1 cellular context compared by ENCODE assay signal in genomic region chr7:113084499-113085172, GRCh38.
TF ChIP-seq lines count a peak whose summit lies in the region.

No MANE protein-coding gene starts in this region.

TF ChIP-seq in K562, 482 proteins besides CTCF, POLR2A, EP300 and RAD21 (continues in another document):
- peak; percentile 40; the same call in 1 of the 2 replicates for TF ChIP-seq ATF3 (IDR thresholded peaks at IDR 0.05)
- no peak for TF ChIP-seq ATF3 (CRISPR knock-in tag; conservative IDR thresholded peaks at IDR 0.05)
- peak; percentile 47; the same call in 1 of the 2 replicates for TF ChIP-seq ARID1B (IDR thresholded peaks at IDR 0.05)
- no peak for TF ChIP-seq GTF2F1 (IDR thresholded peaks at IDR 0.05; ENCODE audit: low read depth, low read length)
- no peak for TF ChIP-seq SP1 (CRISPR knock-in tag; IDR thresholded peaks at IDR 0.05)
- no peak for TF ChIP-seq MLLT1 (IDR thresholded peaks at IDR 0.05)
- no peak for TF ChIP-seq ATF4 (CRISPR knock-in tag; IDR thresholded peaks at IDR 0.05)
- TF ChIP-seq TFAP4 (CRISPR knock-in tag; IDR thresholded peaks at IDR 0.05; ENCODE audit: borderline replicate concordance) = no peak
- 0 out of 2 replicates have a peak, but pooled peaks have one; percentile 29 for TF ChIP-seq SMARCA4 (IDR thresholded peaks at IDR 0.05)
- no peak for TF ChIP-seq FIP1L1 (IDR thresholded peaks at IDR 0.05; ENCODE audit: low read depth, low read length, poor library complexity, severe bottlenecking)
- TF ChIP-seq ZNF584 (CRISPR knock-in tag; IDR thresholded peaks at IDR 0.05; ENCODE audit: low read depth) = no peak
- TF ChIP-seq CEBPG (CRISPR knock-in tag; IDR thresholded peaks at IDR 0.05) = no peak
- TF ChIP-seq CEBPG (tag; conservative IDR thresholded peaks at IDR 0.05 in 1 of 2, IDR thresholded peaks at IDR 0.05 in 1 of 2) = no peak
- TF ChIP-seq ZNF384 (IDR thresholded peaks at IDR 0.05; ENCODE audit: low read depth, low read length) = peak; percentile 84
- TF ChIP-seq NEUROD1 (IDR thresholded peaks at IDR 0.05; ENCODE audit: borderline replicate concordance, low read depth, low read length, partially characterized antibody) = no peak
- TF ChIP-seq ZNF354B (CRISPR knock-in tag; IDR thresholded peaks at IDR 0.05) = no peak
- TF ChIP-seq SAFB2 (IDR thresholded peaks at IDR 0.05; ENCODE audit: borderline replicate concordance, low read depth, low read length, severe bottlenecking) = no peak
- TF ChIP-seq GTF2E2 (tag; IDR thresholded peaks at IDR 0.05) = peak; percentile 32; the same call in 1 of the 2 replicates
- TF ChIP-seq GABPA (tag; conservative IDR thresholded peaks at IDR 0.05; ENCODE audit: low read depth) = 0 out of 2 replicates have a peak, but pooled peaks have one; percentile 21
- no peak for TF ChIP-seq BCLAF1 (IDR thresholded peaks at IDR 0.05; ENCODE audit: borderline replicate concordance in 1 of 2, control insufficient read depth in 1 of 2, low read depth in 2 of 2, low read length in 1 of 2)
- TF ChIP-seq VEZF1 (CRISPR knock-in tag; IDR thresholded peaks at IDR 0.05) = peak; percentile 20; the same call in 1 of the 2 replicates
- TF ChIP-seq DPF2 (IDR thresholded peaks at IDR 0.05) = 0 out of 2 replicates have a peak, but pooled peaks have one; percentile 28
- TF ChIP-seq ZBTB9 (CRISPR knock-in tag; IDR thresholded peaks at IDR 0.05) = no peak
- TF ChIP-seq ATF7 (IDR thresholded peaks at IDR 0.05) = peak; percentile 87
- no peak for TF ChIP-seq AFF1 (IDR thresholded peaks at IDR 0.05; ENCODE audit: low read depth in 1 of 2, partially characterized antibody in 2 of 2)
- no peak for TF ChIP-seq NUFIP1 (IDR thresholded peaks at IDR 0.05; ENCODE audit: partially characterized antibody)
- no peak for TF ChIP-seq ZNF280B (CRISPR knock-in tag; IDR thresholded peaks at IDR 0.05)
- no peak; the same call in 1 of the 2 replicates for TF ChIP-seq ZNF395 (CRISPR knock-in tag; IDR thresholded peaks at IDR 0.05)
- TF ChIP-seq ETV6 (IDR thresholded peaks at IDR 0.05; ENCODE audit: borderline replicate concordance in 1 of 2, low read depth in 2 of 2, low read length in 1 of 2) = no peak
- TF ChIP-seq ETV6 (CRISPR knock-in tag; IDR thresholded peaks at IDR 0.05; ENCODE audit: borderline replicate concordance) = no peak
- TF ChIP-seq ZNF740 (CRISPR knock-in tag; IDR thresholded peaks at IDR 0.05) = no peak
- no peak for TF ChIP-seq ZNF740 (tag; IDR thresholded peaks at IDR 0.05)
- TF ChIP-seq ZNF184 (CRISPR knock-in tag; IDR thresholded peaks at IDR 0.05) = no peak
- TF ChIP-seq NR4A1 (CRISPR knock-in tag; IDR thresholded peaks at IDR 0.05) = no peak
- no peak for TF ChIP-seq NR4A1 (tag; IDR thresholded peaks at IDR 0.05)
- TF ChIP-seq HEY1 (CRISPR knock-in tag; IDR thresholded peaks at IDR 0.05; ENCODE audit: borderline replicate concordance) = no peak
- TF ChIP-seq ZNF77 (CRISPR knock-in tag; IDR thresholded peaks at IDR 0.05) = no peak
